9 cellular contexts compared by ENCODE assay signal in genomic region chr5:67003906-67004729, GRCh38.
DNase-seq lines count a peak whose midpoint lies in the region; FAIRE-seq lines count a peak whose summit lies in the region.
"Had no signal": no experiment of that assay in that cellular context is flagged by ENCODE, and none has a peak within 500 bp of the region (broad histone marks: within the 10 kb centered on the region; RNA-seq: fewer than 3 reads in every experiment).

No MANE protein-coding gene starts in this region.

- no peak overlapping the region for H2AK5ac ChIP-seq in mesendoderm (ENCODE audit: low read length)

- peaks cover 8% of the 10 kb centered on the region for H3K79me1 ChIP-seq in mesendoderm (ENCODE audit: low read length)

- peak overlapping the region; percentile 65 for H3K4me3 ChIP-seq in mesendoderm (ENCODE audit: low read length)

- no peak overlapping the region for H2BK120ac ChIP-seq in mesendoderm (ENCODE audit: low read depth, low read length)

- peak overlapping the region; percentile 93 for H3K4ac ChIP-seq in mesendoderm (ENCODE audit: low read depth, low read length)

- DNase-seq in NCI-H1436 (lab: John Stamatoyannopoulos, UW) (peak; percentile 71), NCI-H1436 treated with DMSO at 0.1 percent for 48 hours (lab: John Stamatoyannopoulos, UW) (no peak), HS-27A (ENCODE audit: low read depth) (peak; percentile 49), NOMO-1 (lab: John Stamatoyannopoulos, UW; ENCODE audit: unreplicated experiment in 2 of 2) (peak; percentile 49 to 69), mesendoderm (peak; percentile 98)
- DNase-seq in activated CD8-positive, alpha-beta memory T cell treated with anti-CD3 and anti-CD28 coated beads, Interleukin-2, amount 50 U/mL, for 4 hours: peak; percentile 88
- DNase-seq in stimulated activated CD8-positive, alpha-beta memory T cell treated with anti-CD3 and anti-CD28 coated beads, Interleukin-12 subunit alpha, Interleukin-12 subunit beta, amount 100 ng/mL, for 1 hour (ENCODE audit: low read depth): peak; percentile 78

- H3K27me3 ChIP-seq in mesendoderm (ENCODE audit: insufficient read depth, low read length, poor library complexity): no peaks in the 10 kb centered on the region

- peak overlapping the region; percentile 97 for H2BK15ac ChIP-seq in mesendoderm (replicated peaks; ENCODE audit: low read depth)

- H2BK5ac ChIP-seq in mesendoderm (ENCODE audit: low read length): peak overlapping the region; percentile 6

- peak overlapping the region; percentile 64 for H3K4me2 ChIP-seq in mesendoderm (ENCODE audit: low read length)

- H3K36me3 ChIP-seq in mesendoderm (ENCODE audit: control insufficient read depth, insufficient read depth, low read length): no peaks in the 10 kb centered on the region

- peaks cover 6% of the 10 kb centered on the region for H3K79me2 ChIP-seq in mesendoderm (ENCODE audit: control insufficient read depth, insufficient read depth, low read length)

- H3K23ac ChIP-seq in mesendoderm (ENCODE audit: low read length): no peak overlapping the region

- no peak overlapping the region for H4K5ac ChIP-seq in mesendoderm (ENCODE audit: low read length)

- peak overlapping the region; percentile 94 for H3K27ac ChIP-seq in mesendoderm (ENCODE audit: low read depth, low read length)

- H3K18ac ChIP-seq in mesendoderm (ENCODE audit: low read length): peak overlapping the region; percentile 83

- H3K56ac ChIP-seq in mesendoderm (ENCODE audit: low read length): peak overlapping the region; percentile 90

- peak overlapping the region; percentile 82 for H3K9ac ChIP-seq in mesendoderm (ENCODE audit: low read length)

- WGBS in mesendoderm (ENCODE audit: extremely low coverage, insufficient coverage, low lambda C conversion rate): no CpG with 5 or more reads among the region's 54 CpGs

- FAIRE-seq in endometrium (lab: Jason Lieb, UNC): peak; percentile 18
- FAIRE-seq: A204.1 had no signal

- H4K8ac ChIP-seq in mesendoderm (ENCODE audit: low read depth, low read length): peak overlapping the region; percentile 95

- H3K4me1 ChIP-seq in mesendoderm (ENCODE audit: control insufficient read depth, low read depth, low read length): no peaks in the 10 kb centered on the region
